In genomic region chr1:201254625-201255469, GRCh38 we compare ENCODE assay signal across 9 cellular contexts. TPM values are rescaled to one million over a fixed set of nuclear protein-coding genes. Genes with fewer than 3 reads are reported as not detected.
A peak's percentile ranks its signal among the peaks of the same experiment; 100 is the strongest.
DNase-seq lines count a peak whose midpoint lies in the region; ATAC-seq, FAIRE-seq and TF ChIP-seq lines count a peak whose summit lies in the region.
"Had no signal": no experiment of that assay in that cellular context is flagged by ENCODE, and none has a peak within 500 bp of the region (broad histone marks: within the 10 kb centered on the region; RNA-seq: fewer than 3 reads in every experiment).

No MANE protein-coding gene starts in this region.

- peaks cover 9% of the 10 kb centered on the region for H3K4me1 ChIP-seq in BLaER1
- H3K4me1 ChIP-seq in OCI-LY7 (ENCODE audit: insufficient read depth, low read length, poor library complexity, severe bottlenecking), result no peaks in the 10 kb centered on the region
- no peaks in the 10 kb centered on the region for H3K4me1 ChIP-seq in pancreas
- no peaks in the 10 kb centered on the region for H3K4me1 ChIP-seq in uterus

- H3K27me3 ChIP-seq in BLaER1 (peaks cover 4% of the 10 kb centered on the region), pancreas (no peaks in the 10 kb centered on the region), uterus (no peaks in the 10 kb centered on the region)

- 34 to 36% methylated on average over 19 to 24 of the region's 24 CpGs for WGBS in pancreas, 2 donors

- intact Hi-C loops in OCI-LY7 (cut with micrococcal nuclease; ENCODE audit: unreplicated experiment), result loop anchor here (1.0 kb wide), 1 partner anchor 106 kb away; no protein-coding TSS in a partner anchor
- intact Hi-C loops in pancreas (cut with DNase I), result loop anchor here in 2 of 3 donors (5.0 to 10.0 kb wide), 2 partner anchors 100 to 102 kb away; no protein-coding TSS in a partner anchor
- intact Hi-C loops in uterus (cut with DNase I; ENCODE audit: low total_unique reads), result loop anchor here (10.0 kb wide), 1 partner anchor 110 kb away; no protein-coding TSS in a partner anchor

- H3K36me3 ChIP-seq in BLaER1 (no peaks in the 10 kb centered on the region), OCI-LY7 (ENCODE audit: insufficient read depth, low read length) (no peaks in the 10 kb centered on the region), pancreas (no peaks in the 10 kb centered on the region), uterus (no peaks in the 10 kb centered on the region)

- DNase-seq in GM19240 (ENCODE audit: insufficient read length, low spot score) (peak; percentile 70), OCI-LY7 (ENCODE audit: low spot score) (peak; percentile 50), activated T-helper 1 cell treated with Interleukin-2 at 50 U/mL for 16 hours (ENCODE audit: low read depth) (peak; percentile 26), foreskin melanocyte (peak; percentile 19), pancreas (peak in 5 of 6 donors; percentile 27 to 96 (median 74)), uterus (peak in 1 of 2 donors; percentile 52)

- no peak overlapping the region for H3K9ac ChIP-seq in BLaER1

- no peaks in the 10 kb centered on the region for H3K79me2 ChIP-seq in OCI-LY7 (ENCODE audit: insufficient read depth, low read depth, low read length)

- no peak for TF ChIP-seq POLR2A in uterus (IDR thresholded peaks at IDR 0.05)

- no peak overlapping the region for H2AFZ ChIP-seq in OCI-LY7 (ENCODE audit: low read length)

- POLR2A ChIA-PET in OCI-LY7 (lab: Charles Lee), result no interaction called here

- H3K4me3 ChIP-seq in BLaER1 (no peak overlapping the region), OCI-LY7 (ENCODE audit: low read depth, low read length, poor library complexity, severe bottlenecking) (no peak overlapping the region), pancreas (no peak overlapping the region), uterus (no peak overlapping the region)

- H4K20me1 ChIP-seq in BLaER1 (no peaks in the 10 kb centered on the region), OCI-LY7 (ENCODE audit: insufficient read depth, low read length) (no peaks in the 10 kb centered on the region)

- H3K9me3 ChIP-seq in BLaER1 (no peaks in the 10 kb centered on the region), OCI-LY7 (ENCODE audit: low read length) (no peaks in the 10 kb centered on the region), pancreas (no peaks in the 10 kb centered on the region), uterus (no peaks in the 10 kb centered on the region)

- ATAC-seq in pancreas (peak; percentile 66 to 91 (median 87)), GM21825 (IDR thresholded peaks at IDR 0.05; ENCODE audit: unreplicated experiment) (no peak)

- no peaks in the 10 kb centered on the region for H3K9me2 ChIP-seq in OCI-LY7 (ENCODE audit: insufficient read depth, low read length)

- H3K4me2 ChIP-seq in BLaER1 (peak overlapping the region; percentile 32; the same call in 1 of the 2 replicates), OCI-LY7 (ENCODE audit: low read length) (no peak overlapping the region)

- H3K27ac ChIP-seq in BLaER1 (0 out of 2 replicates have a peak overlapping the region, but pooled peaks have one; percentile 41), OCI-LY7 (ENCODE audit: low read depth, low read length, poor library complexity, severe bottlenecking) (no peak overlapping the region), pancreas (no peak overlapping the region), uterus (no peak overlapping the region)

- FAIRE-seq in pancreas (lab: Jason Lieb, UNC), result no peak

- peak; percentile 88 for TF ChIP-seq CTCF in OCI-LY7 (conservative IDR thresholded peaks at IDR 0.05; ENCODE audit: low read length)
- peak; percentile 96 to 98 (median 97) for TF ChIP-seq CTCF in pancreas (IDR thresholded peaks at IDR 0.05)
- peak; percentile 86 to 94 (median 90) for TF ChIP-seq CTCF in uterus (IDR thresholded peaks at IDR 0.05)

- no TSS peak for BruUV-seq in OCI-LY7 (replicated peaks; lab: Mats Ljungman, UMichigan)

- CTCF ChIA-PET in OCI-LY7 (lab: Charles Lee; ENCODE audit: unreplicated experiment), result interaction anchor here (0.5 to 1.3 kb wide), 2 partner anchors 57 to 193 kb away, joined by 3 to 10 read pairs; no protein-coding TSS in a partner anchor

RNA-seq across cellular contexts. Expression of gene PKP1, which starts 28.5 kb away (rescaled TPM):
- not detected in 2 replicates for total RNA-seq in OCI-LY7 (2014; rRNA removed; shearing (Covaris generic))
- not detected in 2 replicates for total RNA-seq in OCI-LY7 (2022)
- total RNA-seq in pancreas, result under 1 TPM in 5 of 6 donors, not detected in 1; 0.04 to 0.37 (median 0.06) TPM
- under 1 TPM; 0.12 to 0.15 TPM for polyA plus RNA-seq in pancreas
- total RNA-seq in uterus, result under 1 TPM in 2 of 4 donors, not detected in 2; 0.18 to 0.62 TPM
- polyA plus RNA-seq: IgD-negative memory B cell had no signal
